In the genomic region with DNA sequence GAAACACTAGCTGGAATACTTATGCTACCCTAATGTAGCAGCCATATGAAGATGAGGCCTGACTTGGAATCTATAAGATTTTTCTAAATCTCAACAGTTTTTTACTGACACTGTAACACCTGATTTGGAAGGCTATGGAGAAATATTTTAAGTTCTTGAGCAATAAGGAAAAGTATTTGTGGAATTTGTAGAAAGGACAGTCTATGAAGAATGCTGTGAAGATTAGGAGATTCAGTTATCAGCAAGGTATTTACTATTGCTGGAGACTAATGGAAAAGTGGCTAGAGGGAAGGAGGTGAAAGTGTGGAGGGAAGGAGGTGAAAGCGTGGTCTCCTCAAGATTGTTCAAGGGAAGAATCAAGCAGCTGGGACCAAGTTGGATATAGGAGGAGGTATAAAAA, we compare ENCODE assay signal across 31 cellular contexts.
"Had no signal": no experiment of that assay in that cellular context is flagged by ENCODE, and none has a peak within 500 bp of the region (broad histone marks: within the 10 kb centered on the region; RNA-seq: fewer than 3 reads in every experiment).

No MANE protein-coding gene starts in this region.

- H3K9me3 ChIP-seq: adrenal gland had no signal

- H3K27ac ChIP-seq: adrenal gland, cardiac muscle cell, PC-9, RWPE1, VCaP had no signal

- ATAC-seq: activated T-cell treated with anti-CD3 and anti-CD28 coated beads, Interleukin-2, amount 50 U/mL, for 4 hours; Right ventricle myocardium inferior; SK-N-SH treated with all-trans-retinoic acid at 6 μM for 48 hours; T-cell; T-helper 17 cell had no signal

- DNase-seq: activated B cell treated with CpG ODN at 0.5 μM for 24 hours; activated CD4-positive, alpha-beta memory T cell treated with anti-CD3 and anti-CD28 coated beads for 36 hours; activated CD4-positive, alpha-beta T cell treated with anti-CD3 and anti-CD28 coated beads for 4 hours; activated CD4-positive, alpha-beta T cell treated with anti-CD3 and anti-CD28 coated beads, Interleukin-2, amount 50 U/mL, for 1 hour; activated CD4-positive, CD25-positive, alpha-beta regulatory T cell treated with anti-CD3 and anti-CD28 coated beads, Interleukin-2, amount 50 U/mL, for 72 hours; activated CD8-positive, alpha-beta memory T cell treated with anti-CD3 and anti-CD28 coated beads, Interleukin-2, amount 50 U/mL, for 4 hours; activated naive CD4-positive, alpha-beta T cell treated with anti-CD3 and anti-CD28 coated beads, Interleukin-2, amount 10 ng/mL, durations not matched to agents 7 days and 5 days; activated naive CD8-positive, alpha-beta T cell treated with anti-CD3 and anti-CD28 coated beads, Interleukin-2, amount 10 ng/mL, durations not matched to agents 7 days and 5 days; activated T-cell treated with anti-CD3 and anti-CD28 coated beads for 4 hours; activated T-cell treated with anti-CD3 and anti-CD28 coated beads, Interleukin-2, amount 50 U/mL, for 4 hours; adrenal gland; anterior cingulate cortex; MM.1S; MV-4-11; NCI-H1092; NCI-H1436 treated with DMSO at 0.1 percent for 48 hours; NCI-H1694 treated with DMSO at 0.1 percent for 48 hours; NCI-H2029; NCI-H510A; NCI-H526; NCI-H748 treated with DMSO at 0.1 percent for 48 hours; NK-92 treated with Interleukin-12 subunit alpha and Interleukin-12 subunit beta, amount 100 ng/mL, for 24 hours; PC-9; SIG-M5; T-cell; T-helper 17 cell had no signal

- H3K4me2 ChIP-seq: PC-9 had no signal

- H3K36me3 ChIP-seq: adrenal gland, cardiac muscle cell had no signal

- H3K27me3 ChIP-seq: adrenal gland, cardiac muscle cell had no signal

- H3K4me3 ChIP-seq: adrenal gland, cardiac muscle cell, PC-9 had no signal
